Comparison of ENCODE assay signal across 8 cellular contexts in genomic region chr1:116377564-116378529, GRCh38. TPM values are rescaled to one million over a fixed set of nuclear protein-coding genes. Genes with fewer than 3 reads are reported as not detected.
DNase-seq lines count a peak whose midpoint lies in the region; ATAC-seq and TF ChIP-seq lines count a peak whose summit lies in the region.

No MANE protein-coding gene starts in this region.

- H3K9me3 Mint-ChIP-seq in T-helper 2 cell treated with Interferon-gamma antibody and Interleukin-4, amounts not matched to agents 5 μg/mL and 100 μg/mL, for 36 hours: no peaks in the 10 kb centered on the region

- DNase-seq in G401 (ENCODE audit: low spot score): peak; percentile 97
- DNase-seq in HT1080 (ENCODE audit: low read depth): peak; percentile 91
- peak; percentile 36 for DNase-seq in T-helper 2 cell treated with Interferon-gamma antibody and Interleukin-4, amounts not matched to agents 5 μg/mL and 100 μg/mL, for 36 hours (ENCODE audit: low spot score)
- DNase-seq in coronary artery (ENCODE audit: low spot score): peak; percentile 83
- DNase-seq in medulla oblongata (ENCODE audit: extremely low spot score): peak; percentile 91
- DNase-seq in GDM1 (lab: John Stamatoyannopoulos, UW): no peak

- ATAC-seq in GM21447 (IDR thresholded peaks at IDR 0.05; ENCODE audit: unreplicated experiment): peak; percentile 74

- H3K27ac ChIP-seq in coronary artery (peak overlapping the region; percentile 92 to 98), stomach smooth muscle (ENCODE audit: low read length) (peak overlapping the region; percentile 63)

- TF ChIP-seq CTCF in coronary artery (IDR thresholded peaks at IDR 0.05): no peak

- peaks cover 20% of the 10 kb centered on the region for H3K36me3 Mint-ChIP-seq in T-helper 2 cell treated with Interferon-gamma antibody and Interleukin-4, amounts not matched to agents 5 μg/mL and 100 μg/mL, for 36 hours (ENCODE audit: low read depth)

- no peaks in the 10 kb centered on the region for H3K27me3 Mint-ChIP-seq in T-helper 2 cell treated with Interferon-gamma antibody and Interleukin-4, amounts not matched to agents 5 μg/mL and 100 μg/mL, for 36 hours (ENCODE audit: low read depth)

- H3K36me3 ChIP-seq in stomach smooth muscle (ENCODE audit: control insufficient read depth in 2 of 2, insufficient read depth in 2 of 2, low read length in 2 of 2): no peaks in the 10 kb centered on the region

- H3K4me3 ChIP-seq in coronary artery: peak overlapping the region; percentile 53
- H3K4me3 ChIP-seq in stomach smooth muscle (ENCODE audit: low read length in 2 of 2): peak overlapping the region; percentile 23 to 37

- H3K27ac Mint-ChIP-seq in T-helper 2 cell treated with Interferon-gamma antibody and Interleukin-4, amounts not matched to agents 5 μg/mL and 100 μg/mL, for 36 hours: peak overlapping the region; percentile 89

- H3K4me3 Mint-ChIP-seq in T-helper 2 cell treated with Interferon-gamma antibody and Interleukin-4, amounts not matched to agents 5 μg/mL and 100 μg/mL, for 36 hours: peak overlapping the region; percentile 98

- H3K9me3 ChIP-seq in stomach smooth muscle (ENCODE audit: control insufficient read depth in 2 of 2, low read length in 2 of 2): no peaks in the 10 kb centered on the region

- peak overlapping the region in 1 of 2 donors; percentile 79 for H3K9ac ChIP-seq in stomach smooth muscle (ENCODE audit: low read length in 2 of 2)

- in situ Hi-C loops in G401 (cut with HindIII; ENCODE audit: low sequenced_read_pairs): no loop called here

- H3K4me1 Mint-ChIP-seq in T-helper 2 cell treated with Interferon-gamma antibody and Interleukin-4, amounts not matched to agents 5 μg/mL and 100 μg/mL, for 36 hours (ENCODE audit: low read depth): peaks cover 53% of the 10 kb centered on the region

- peaks cover 38% of the 10 kb centered on the region for H3K4me1 ChIP-seq in stomach smooth muscle (ENCODE audit: control insufficient read depth, insufficient read depth, low read length)

- no peaks in the 10 kb centered on the region for H3K27me3 ChIP-seq in stomach smooth muscle (ENCODE audit: control insufficient read depth in 1 of 2, insufficient read depth in 2 of 2, low read length in 2 of 2)

RNA-seq across cellular contexts. Expression of gene ATP1A1, which starts 4.8 kb away (rescaled TPM):
- total RNA-seq in G401 (2014; rRNA removed; shearing (Covaris generic)): 99.3 and 135 TPM in 2 replicates
- total RNA-seq in HT1080 (2014; rRNA removed; shearing (Covaris generic)): 148 and 189 TPM in 2 replicates
- 245 and 267 TPM in 2 replicates for polyA plus RNA-seq in HT1080 (2015; cell fraction: cytosol; rRNA removed)
- polyA plus RNA-seq in HT1080 (2015; cell fraction: nucleus; rRNA removed): 791 and 831 TPM in 2 replicates
